ENCODE assay signal across 8 cellular contexts in genomic region chr20:51594999-51595532, GRCh38. TPM values are rescaled to one million over a fixed set of nuclear protein-coding genes. Genes with fewer than 3 reads are reported as not detected.
DNase-seq lines count a peak whose midpoint lies in the region; ATAC-seq, FAIRE-seq and TF ChIP-seq lines count a peak whose summit lies in the region.

No MANE protein-coding gene starts in this region.

- H3K9me1 ChIP-seq in keratinocyte (ENCODE audit: control insufficient read depth, extremely low read depth, insufficient read depth, low read length) = no peaks in the 10 kb centered on the region

- H4K20me1 ChIP-seq in mammary epithelial cell (ENCODE audit: insufficient read depth, low read length) (no peaks in the 10 kb centered on the region), keratinocyte (ENCODE audit: control insufficient read depth, extremely low read depth, insufficient read depth, low read length) (no peaks in the 10 kb centered on the region)

- no peaks in the 10 kb centered on the region for H3K4me1 ChIP-seq in mammary epithelial cell (ENCODE audit: insufficient read depth, low read length)
- no peaks in the 10 kb centered on the region for H3K4me1 ChIP-seq in keratinocyte (ENCODE audit: control insufficient read depth, extremely low read depth, insufficient read depth, low read length)

- peak; percentile 87 for ATAC-seq in GM18907 (IDR thresholded peaks at IDR 0.05; ENCODE audit: unreplicated experiment)
- ATAC-seq in HG03159 (IDR thresholded peaks at IDR 0.05; ENCODE audit: unreplicated experiment) = peak; percentile 93

- peak; percentile 87 for DNase-seq in AG08396 (ENCODE audit: low spot score)
- peak; percentile 81 for DNase-seq in NCI-H345 (lab: John Stamatoyannopoulos, UW)
- peak; percentile 64 for DNase-seq in mammary epithelial cell
- DNase-seq in keratinocyte (ENCODE audit: low read depth, low spot score) = peak; percentile 48
- DNase-seq in stimulated activated CD4-positive, alpha-beta T cell treated with anti-CD3 and anti-CD28 coated beads, Interleukin-1b, Interleukin-23, amount 100 ng/mL, for 4 hours (ENCODE audit: low read depth in 2 of 2) = peak; percentile 62 to 72

- H3K9me3 ChIP-seq in mammary epithelial cell (replicated peaks; ENCODE audit: insufficient read depth, low read length) = no peaks in the 10 kb centered on the region
- H3K9me3 ChIP-seq in keratinocyte (ENCODE audit: control insufficient read depth, low read depth, low read length) = no peaks in the 10 kb centered on the region

- CTCF ChIA-PET in mammary epithelial cell (lab: Charles Lee; ENCODE audit: low non-redundant PET) = interaction anchor here (0.5 to 0.8 kb wide), 4 partner anchors 209 to 607 kb away, joined by 3 to 6 read pairs (median 4); no protein-coding TSS in a partner anchor

- dilution Hi-C loops in mammary epithelial cell (cut with HindIII; ENCODE audit: low sequenced_read_pairs) (loop anchor here (5.0 to 25.0 kb wide), 3 partner anchors 203 to 608 kb away; no protein-coding TSS in a partner anchor), keratinocyte (cut with MboI; ENCODE audit: extremely low pct_ligation_motif_present, low sequenced_read_pairs) (loop anchor here (5.0 kb wide), 1 partner anchor 203 kb away; no protein-coding TSS in a partner anchor)

- H3K4me3 ChIP-seq in WI38 (ENCODE audit: low read depth, low read length) = no peak overlapping the region
- H3K4me3 ChIP-seq in mammary epithelial cell (replicated peaks in 1 of 3; ENCODE audit: insufficient read depth in 1 of 3, low read depth in 2 of 3, low read length in 3 of 3) = no peak overlapping the region
- no peak overlapping the region for H3K4me3 ChIP-seq in keratinocyte (ENCODE audit: control insufficient read depth in 2 of 3, extremely low read depth in 1 of 3, insufficient read depth in 2 of 3, low read depth in 1 of 3, low read length in 3 of 3)

- no peaks in the 10 kb centered on the region for H3K79me2 ChIP-seq in mammary epithelial cell (ENCODE audit: insufficient read depth, low read length)
- no peaks in the 10 kb centered on the region for H3K79me2 ChIP-seq in keratinocyte (ENCODE audit: control insufficient read depth, insufficient read depth, low read length)

- no TSS peak for BruUV-seq in mammary epithelial cell (replicated peaks; lab: Mats Ljungman, UMichigan)

- intact Hi-C loops in mammary epithelial cell (cut with micrococcal nuclease) = loop anchor here (1.0 to 10.0 kb wide), 5 partner anchors 209 to 800 kb away; partner anchors contain the start of gene BCAS4

- no peak overlapping the region for H2AFZ ChIP-seq in mammary epithelial cell (ENCODE audit: low read depth, low read length)
- H2AFZ ChIP-seq in keratinocyte (ENCODE audit: control insufficient read depth, low read length) = no peak overlapping the region

- no peaks in the 10 kb centered on the region for H3K36me3 ChIP-seq in mammary epithelial cell (ENCODE audit: insufficient read depth, low read length)
- no peaks in the 10 kb centered on the region for H3K36me3 ChIP-seq in keratinocyte (ENCODE audit: control insufficient read depth in 2 of 2, extremely low read depth in 1 of 2, insufficient read depth in 2 of 2, low read length in 2 of 2)

- in situ Hi-C loops in mammary epithelial cell (cut with MboI; ENCODE audit: low sequenced_read_pairs in 2 of 2) = loop anchor here (5.0 to 25.0 kb wide), 3 partner anchors 223 to 610 kb away; no protein-coding TSS in a partner anchor

- H3K27ac ChIP-seq in mammary epithelial cell (ENCODE audit: insufficient read depth, low read depth, low read length) (no peak overlapping the region), keratinocyte (ENCODE audit: control insufficient read depth, insufficient read depth, low read length) (no peak overlapping the region)

- FAIRE-seq in keratinocyte (lab: Jason Lieb, UNC) = peak; percentile 81

- H3K27me3 ChIP-seq in mammary epithelial cell (ENCODE audit: insufficient read depth, low read length) (no peaks in the 10 kb centered on the region), keratinocyte (ENCODE audit: control insufficient read depth, extremely low read depth, insufficient read depth, low read length) (peaks cover 9% of the 10 kb centered on the region)

- TF ChIP-seq CTCF in WI38 (IDR thresholded peaks at IDR 0.05; ENCODE audit: low read depth, low read length) = peak; percentile 88
- peak; percentile 90 to 94 for TF ChIP-seq CTCF in mammary epithelial cell (conservative IDR thresholded peaks at IDR 0.05 in 1 of 2, IDR thresholded peaks at IDR 0.05 in 1 of 2; ENCODE audit: extremely low read depth in 1 of 2, insufficient read depth in 1 of 2, low read depth in 1 of 2, low read length in 2 of 2)
- peak; percentile 88 to 99 (median 95) for TF ChIP-seq CTCF in keratinocyte (optimal IDR thresholded peaks at IDR 0.05 in 1 of 3, IDR thresholded peaks at IDR 0.05 in 1 of 3, conservative IDR thresholded peaks at IDR 0.05 in 1 of 3; ENCODE audit: extremely low read depth in 1 of 3, insufficient read depth in 2 of 3, low read length in 3 of 3)

- 5% methylated on average over 14 of the region's 14 CpGs for WGBS in mammary epithelial cell (ENCODE audit: low coverage, missing lambda C conversion rate)

- H3K4me2 ChIP-seq in mammary epithelial cell (ENCODE audit: insufficient read depth, low read depth, low read length) (no peak overlapping the region), keratinocyte (ENCODE audit: control insufficient read depth, extremely low read depth, insufficient read depth, low read depth, low read length) (peak overlapping the region; percentile 6)

- H3K9ac ChIP-seq in mammary epithelial cell (ENCODE audit: insufficient read depth, low read length) (no peak overlapping the region), keratinocyte (ENCODE audit: control insufficient read depth, extremely low read depth, insufficient read depth, low read length) (no peak overlapping the region)

RNA-seq across cellular contexts. Expression of gene NFATC2, which starts 52.5 kb away (rescaled TPM):
- under 1 TPM in 1 of 2 donors, not detected in 1; under 0.01 TPM for total RNA-seq in mammary epithelial cell
- 0.01 TPM for polyA plus RNA-seq in mammary epithelial cell
- polyA minus RNA-seq in mammary epithelial cell = not detected
- 0.05 to 0.06 TPM (median 0.05 TPM) in 3 replicates for polyA plus RNA-seq in keratinocyte
- polyA plus RNA-seq in keratinocyte (2011; ENCODE audit: low read depth) = 0.84 TPM
- polyA plus RNA-seq in keratinocyte (2011; cell fraction: cytosol; rRNA removed) = 0.04 and 0.11 TPM in 2 replicates
- polyA plus RNA-seq in keratinocyte (2011; cell fraction: nucleus; rRNA removed) = 0.23 and 0.25 TPM in 2 replicates
- 0.05 and 1.6 TPM in 2 replicates for polyA plus RNA-seq in keratinocyte (2012; ENCODE audit: low replicate concordance)
- 0.06 to 0.39 TPM (median 0.23 TPM) in 3 replicates for polyA minus RNA-seq in keratinocyte
- polyA minus RNA-seq in keratinocyte (2011; cell fraction: cytosol; rRNA and poly(A)+ RNA removed) = 0.38 TPM
- 0.32 and 0.39 TPM in 2 replicates for polyA minus RNA-seq in keratinocyte (2011; cell fraction: nucleus; rRNA and poly(A)+ RNA removed)
